11 cellular contexts compared by ENCODE assay signal in the genomic region with DNA sequence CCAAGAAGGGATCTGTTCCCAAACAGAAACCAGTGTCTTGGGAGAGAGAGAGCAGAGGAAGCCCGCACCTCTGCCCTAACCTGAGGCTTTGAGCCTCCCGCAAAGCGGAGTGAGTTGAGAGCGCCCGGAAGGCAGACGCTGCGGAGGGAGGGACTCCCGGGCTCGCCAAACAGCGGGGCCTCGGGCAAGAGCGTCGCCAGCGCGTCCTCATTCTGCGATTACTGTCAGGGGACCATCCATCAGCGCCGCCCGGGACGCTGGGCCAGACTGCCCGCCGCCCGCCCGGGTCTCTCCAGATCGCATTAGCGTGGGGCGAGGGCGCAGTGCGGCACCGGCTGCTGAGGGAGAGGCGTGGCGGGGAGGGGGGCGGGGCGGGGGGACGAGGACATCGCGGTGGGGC. TPM values are rescaled to one million over a fixed set of nuclear protein-coding genes. Genes with fewer than 3 reads are reported as not detected.
DNase-seq lines count a peak whose midpoint lies in the region; ATAC-seq and TF ChIP-seq lines count a peak whose summit lies in the region.
"Not testable (repeated sequence)": the region's sequence is repeated elsewhere in the genome, so short reads cannot be mapped to it uniquely, and the experiment has no call there.
"Had no signal": no experiment of that assay in that cellular context is flagged by ENCODE, and none has a peak within 500 bp of the region (broad histone marks: within the 10 kb centered on the region; RNA-seq: fewer than 3 reads in every experiment).

No MANE protein-coding gene starts in this region.

- peak overlapping the region; percentile 37 for H3K4me3 Mint-ChIP-seq in Calu3 (ENCODE audit: low read depth, unreplicated experiment)
- peak overlapping the region; percentile 52 for H3K4me3 Mint-ChIP-seq in activated T-helper 1 cell treated with anti-CD3 and anti-CD28 coated beads, Interleukin-12 subunit alpha, Interleukin-12 subunit beta, Interleukin-2, Interleukin-4 antibody, amounts not matched to agents 30 ng/mL and 10 ng/mL and 1 ng/mL, durations not matched to agents 14 hours and 24 hours and 36 hours

- H3K27me3 ChIP-seq in rectal smooth muscle tissue (ENCODE audit: control insufficient read depth, insufficient read depth, low read length); suprapubic skin: not testable (repeated sequence)

- peaks cover 73% of the 10 kb centered on the region for H3K27me3 Mint-ChIP-seq in Calu3 (ENCODE audit: unreplicated experiment)
- peaks cover 53% of the 10 kb centered on the region for H3K27me3 Mint-ChIP-seq in activated T-helper 1 cell treated with anti-CD3 and anti-CD28 coated beads, Interleukin-12 subunit alpha, Interleukin-12 subunit beta, Interleukin-2, Interleukin-4 antibody, amounts not matched to agents 30 ng/mL and 10 ng/mL and 1 ng/mL, durations not matched to agents 14 hours and 24 hours and 36 hours (ENCODE audit: insufficient read depth)

- not testable (repeated sequence) for TF ChIP-seq CTCF in Calu3 (IDR thresholded peaks at IDR 0.05; ENCODE audit: unreplicated experiment); coronary artery (IDR thresholded peaks at IDR 0.05); suprapubic skin (IDR thresholded peaks at IDR 0.05)

- CTCF ChIA-PET in Calu3 (lab: Charles Lee), result not testable (repeated sequence)

- TF ChIP-seq EP300 in suprapubic skin (IDR thresholded peaks at IDR 0.05), result not testable (repeated sequence)

- WGBS in suprapubic skin, result 12% methylated on average over 7 of the region's 37 CpGs

- not testable (repeated sequence) for H3K9ac ChIP-seq in rectal smooth muscle tissue (ENCODE audit: low read length)

- DNase-seq in Calu3; activated T-helper 1 cell treated with anti-CD3 and anti-CD28 coated beads, Interleukin-12 subunit alpha, Interleukin-12 subunit beta, Interleukin-2, Interleukin-4 antibody, amounts not matched to agents 30 ng/mL and 10 ng/mL and 1 ng/mL, durations not matched to agents 14 hours and 24 hours and 36 hours (ENCODE audit: low spot score); coronary artery (ENCODE audit: low spot score); suprapubic skin (ENCODE audit: low spot score in 2 of 2): not testable (repeated sequence)
- DNase-seq in NCI-H1105 treated with DMSO at 0.1 percent for 48 hours (lab: John Stamatoyannopoulos, UW) (peak; percentile 4), left kidney (ENCODE audit: low read depth, low spot score) (peak; percentile 91)

- H3K4me3 ChIP-seq in coronary artery, result peak overlapping the region; percentile 57
- H3K4me3 ChIP-seq in rectal smooth muscle tissue (ENCODE audit: low read length), result peak overlapping the region; percentile 27
- H3K4me3 ChIP-seq in suprapubic skin, result peak overlapping the region; percentile 41

- not testable (repeated sequence) for TF ChIP-seq POLR2A in suprapubic skin (IDR thresholded peaks at IDR 0.05)

- H3K9me3 Mint-ChIP-seq in Calu3 (ENCODE audit: low read depth, unreplicated experiment); activated T-helper 1 cell treated with anti-CD3 and anti-CD28 coated beads, Interleukin-12 subunit alpha, Interleukin-12 subunit beta, Interleukin-2, Interleukin-4 antibody, amounts not matched to agents 30 ng/mL and 10 ng/mL and 1 ng/mL, durations not matched to agents 14 hours and 24 hours and 36 hours: not testable (repeated sequence)

- H3K4me1 ChIP-seq in rectal smooth muscle tissue (ENCODE audit: control insufficient read depth, insufficient read depth, low read length); suprapubic skin: not testable (repeated sequence)

- H3K9me3 ChIP-seq in suprapubic skin, result not testable (repeated sequence)

- H3K36me3 ChIP-seq in rectal smooth muscle tissue (ENCODE audit: control insufficient read depth, insufficient read depth, low read length); suprapubic skin: not testable (repeated sequence)

- not testable (repeated sequence) for H3K36me3 Mint-ChIP-seq in Calu3 (ENCODE audit: insufficient read depth, unreplicated experiment); activated T-helper 1 cell treated with anti-CD3 and anti-CD28 coated beads, Interleukin-12 subunit alpha, Interleukin-12 subunit beta, Interleukin-2, Interleukin-4 antibody, amounts not matched to agents 30 ng/mL and 10 ng/mL and 1 ng/mL, durations not matched to agents 14 hours and 24 hours and 36 hours (ENCODE audit: low read depth)

- ATAC-seq in SK-N-SH treated with all-trans-retinoic acid at 6 μM for 48 hours, result not testable (repeated sequence)

- not testable (repeated sequence) for BruUV-seq in Calu3 (replicated peaks; lab: Mats Ljungman, UMichigan)

- not testable (repeated sequence) for H3K27ac ChIP-seq in coronary artery; rectal smooth muscle tissue (ENCODE audit: low read depth, low read length); suprapubic skin

- H3K27ac Mint-ChIP-seq in Calu3 (ENCODE audit: unreplicated experiment); activated T-helper 1 cell treated with anti-CD3 and anti-CD28 coated beads, Interleukin-12 subunit alpha, Interleukin-12 subunit beta, Interleukin-2, Interleukin-4 antibody, amounts not matched to agents 30 ng/mL and 10 ng/mL and 1 ng/mL, durations not matched to agents 14 hours and 24 hours and 36 hours: not testable (repeated sequence)

- H3K4me1 Mint-ChIP-seq in Calu3 (ENCODE audit: low read depth, unreplicated experiment); activated T-helper 1 cell treated with anti-CD3 and anti-CD28 coated beads, Interleukin-12 subunit alpha, Interleukin-12 subunit beta, Interleukin-2, Interleukin-4 antibody, amounts not matched to agents 30 ng/mL and 10 ng/mL and 1 ng/mL, durations not matched to agents 14 hours and 24 hours and 36 hours (ENCODE audit: low read depth): not testable (repeated sequence)

- intact Hi-C loops in Calu3 (cut with micrococcal nuclease; ENCODE audit: unreplicated experiment); activated T-helper 1 cell treated with anti-CD3 and anti-CD28 coated beads, Interleukin-12 subunit alpha, Interleukin-12 subunit beta, Interleukin-2, Interleukin-4 antibody, amounts not matched to agents 30 ng/mL and 10 ng/mL and 1 ng/mL, durations not matched to agents 14 hours and 24 hours and 36 hours (cut with micrococcal nuclease): not testable (repeated sequence)

TF ChIP-seq in SK-N-SH treated with all-trans-retinoic acid at 6 μM for 48 hours, 23 proteins besides CTCF, POLR2A, EP300 and RAD21:
- TF ChIP-seq, protein P1, sequence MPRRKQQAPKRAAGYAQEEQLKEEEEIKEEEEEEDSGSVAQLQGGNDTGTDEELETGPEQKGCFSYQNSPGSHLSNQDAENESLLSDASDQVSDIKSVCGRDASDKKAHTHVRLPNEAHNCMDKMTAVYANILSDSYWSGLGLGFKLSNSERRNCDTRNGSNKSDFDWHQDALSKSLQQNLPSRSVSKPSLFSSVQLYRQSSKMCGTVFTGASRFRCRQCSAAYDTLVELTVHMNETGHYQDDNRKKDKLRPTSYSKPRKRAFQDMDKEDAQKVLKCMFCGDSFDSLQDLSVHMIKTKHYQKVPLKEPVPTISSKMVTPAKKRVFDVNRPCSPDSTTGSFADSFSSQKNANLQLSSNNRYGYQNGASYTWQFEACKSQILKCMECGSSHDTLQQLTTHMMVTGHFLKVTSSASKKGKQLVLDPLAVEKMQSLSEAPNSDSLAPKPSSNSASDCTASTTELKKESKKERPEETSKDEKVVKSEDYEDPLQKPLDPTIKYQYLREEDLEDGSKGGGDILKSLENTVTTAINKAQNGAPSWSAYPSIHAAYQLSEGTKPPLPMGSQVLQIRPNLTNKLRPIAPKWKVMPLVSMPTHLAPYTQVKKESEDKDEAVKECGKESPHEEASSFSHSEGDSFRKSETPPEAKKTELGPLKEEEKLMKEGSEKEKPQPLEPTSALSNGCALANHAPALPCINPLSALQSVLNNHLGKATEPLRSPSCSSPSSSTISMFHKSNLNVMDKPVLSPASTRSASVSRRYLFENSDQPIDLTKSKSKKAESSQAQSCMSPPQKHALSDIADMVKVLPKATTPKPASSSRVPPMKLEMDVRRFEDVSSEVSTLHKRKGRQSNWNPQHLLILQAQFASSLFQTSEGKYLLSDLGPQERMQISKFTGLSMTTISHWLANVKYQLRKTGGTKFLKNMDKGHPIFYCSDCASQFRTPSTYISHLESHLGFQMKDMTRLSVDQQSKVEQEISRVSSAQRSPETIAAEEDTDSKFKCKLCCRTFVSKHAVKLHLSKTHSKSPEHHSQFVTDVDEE (CRISPR knock-in tag; IDR thresholded peaks at IDR 0.05), result peak; percentile 50; the same call in 1 of the 2 replicates

RNA-seq across cellular contexts. Expression of a gene that starts 36.7 kb away (rescaled TPM):
- total RNA-seq in Calu3 (2022) (0.44 and 0.57 TPM in 2 replicates), suprapubic skin (1 to 10 TPM; 1.4 to 4.7 (median 1.9) TPM)
- not detected in 2 replicates for total RNA-seq in activated T-helper 1 cell treated with anti-CD3 and anti-CD28 coated beads, Interleukin-12 subunit alpha, Interleukin-12 subunit beta, Interleukin-2, Interleukin-4 antibody, amounts not matched to agents 30 ng/mL and 10 ng/mL and 1 ng/mL, durations not matched to agents 14 hours and 24 hours and 36 hours
- total RNA-seq: temporal lobe had no signal

RNA-seq across cellular contexts. Expression of a gene that starts 57.5 kb away (rescaled TPM):
- 0.20 TPM in 1 of 2 replicates, not detected in the other for total RNA-seq in Calu3 (2022)
- total RNA-seq in activated T-helper 1 cell treated with anti-CD3 and anti-CD28 coated beads, Interleukin-12 subunit alpha, Interleukin-12 subunit beta, Interleukin-2, Interleukin-4 antibody, amounts not matched to agents 30 ng/mL and 10 ng/mL and 1 ng/mL, durations not matched to agents 14 hours and 24 hours and 36 hours, result not detected in 2 replicates
- total RNA-seq in suprapubic skin, result 1 to 10 TPM in 1 of 4 donors, under 1 TPM in 2, not detected in 1; 0.26 to 3.5 (median 0.49) TPM
- total RNA-seq: left colon, mucosa of gallbladder, temporal lobe had no signal
